1 cellular context compared by ENCODE assay signal in the genomic region with DNA sequence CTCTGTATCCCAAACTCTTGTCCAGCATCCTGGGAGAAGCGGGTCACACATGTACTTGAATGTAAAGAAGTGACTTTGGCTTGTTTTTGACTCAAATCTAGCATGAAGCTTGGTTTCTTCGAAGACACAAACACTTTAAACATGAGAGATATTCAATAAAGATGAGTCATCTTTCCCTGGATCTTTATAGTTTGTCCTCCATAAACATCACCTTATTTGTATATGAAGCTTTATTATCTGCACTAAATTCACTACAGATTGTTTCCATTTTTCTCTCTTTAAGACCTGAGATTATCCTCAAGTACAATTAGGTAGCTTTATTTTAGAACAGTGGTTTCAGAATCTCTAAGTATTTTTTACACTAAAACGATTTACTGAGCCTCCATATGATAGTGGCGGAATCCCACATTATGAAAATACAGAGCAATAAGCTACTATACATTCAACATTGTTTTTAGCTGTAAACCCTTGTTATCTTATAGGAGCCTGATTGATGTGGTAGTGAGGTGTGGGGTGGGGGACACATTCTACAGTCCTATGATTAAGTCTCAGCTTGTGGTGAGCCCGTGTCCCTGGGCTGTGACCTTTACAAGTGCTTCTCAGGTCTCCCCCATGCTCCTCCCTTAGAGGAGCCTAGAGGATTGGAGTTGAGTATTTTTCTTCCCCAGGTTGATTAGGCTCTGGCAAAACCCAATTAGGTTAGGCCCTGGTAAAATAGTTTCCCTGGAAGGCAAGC.
TF ChIP-seq lines count a peak whose summit lies in the region.

No MANE protein-coding gene starts in this region.

TF ChIP-seq in HEK293T, 16 proteins besides CTCF, POLR2A, EP300 and RAD21 (continued from another document):
- TF ChIP-seq, protein P1, sequence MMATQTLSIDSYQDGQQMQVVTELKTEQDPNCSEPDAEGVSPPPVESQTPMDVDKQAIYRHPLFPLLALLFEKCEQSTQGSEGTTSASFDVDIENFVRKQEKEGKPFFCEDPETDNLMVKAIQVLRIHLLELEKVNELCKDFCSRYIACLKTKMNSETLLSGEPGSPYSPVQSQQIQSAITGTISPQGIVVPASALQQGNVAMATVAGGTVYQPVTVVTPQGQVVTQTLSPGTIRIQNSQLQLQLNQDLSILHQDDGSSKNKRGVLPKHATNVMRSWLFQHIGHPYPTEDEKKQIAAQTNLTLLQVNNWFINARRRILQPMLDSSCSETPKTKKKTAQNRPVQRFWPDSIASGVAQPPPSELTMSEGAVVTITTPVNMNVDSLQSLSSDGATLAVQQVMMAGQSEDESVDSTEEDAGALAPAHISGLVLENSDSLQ (IDR thresholded peaks at IDR 0.05) = no peak
- no peak for TF ChIP-seq HDGF (IDR thresholded peaks at IDR 0.05; ENCODE audit: borderline replicate concordance)
- no peak for TF ChIP-seq ELF4 (IDR thresholded peaks at IDR 0.05)
- TF ChIP-seq FOXK2 (IDR thresholded peaks at IDR 0.05) = no peak
- TF ChIP-seq NFRKB (IDR thresholded peaks at IDR 0.05) = no peak
- TF ChIP-seq BHLHE40 (IDR thresholded peaks at IDR 0.05; ENCODE audit: borderline replicate concordance) = no peak
TF ChIP-seq in HEK293T: peak in this region for 0.
